13 cellular contexts compared by ENCODE assay signal in the genomic region with DNA sequence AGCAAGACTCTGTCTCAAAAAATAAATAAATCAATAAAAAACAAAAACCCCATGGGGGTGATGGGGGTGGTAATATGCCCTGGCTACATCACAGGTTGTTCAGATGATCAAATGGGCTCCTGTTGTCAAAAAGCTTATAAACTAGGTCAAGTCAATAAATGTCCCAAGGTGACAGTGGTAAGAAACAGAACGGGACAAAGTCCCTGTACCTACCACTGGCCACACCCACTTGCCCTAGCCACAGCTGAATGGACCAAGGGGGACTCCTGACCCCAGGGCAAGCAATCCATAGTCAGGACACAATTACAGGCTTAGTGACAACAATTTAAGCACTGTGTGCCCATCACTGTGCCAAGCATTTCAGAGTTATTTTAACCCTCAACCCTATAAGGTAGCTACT.
"Had no signal": no experiment of that assay in that cellular context is flagged by ENCODE, and none has a peak within 500 bp of the region (broad histone marks: within the 10 kb centered on the region; RNA-seq: fewer than 3 reads in every experiment).

No MANE protein-coding gene starts in this region.

- H3K27me3 ChIP-seq: dorsolateral prefrontal cortex, gastroesophageal sphincter, heart right ventricle, suprapubic skin had no signal

- H3K4me3 Mint-ChIP-seq: activated B cell treated with CpG ODN at 0.5 μM for 24 hours; activated CD8-positive, alpha-beta T cell treated with anti-CD3 and anti-CD28 coated beads for 36 hours; natural killer cell treated with Interleukin-12 subunit alpha and Interleukin-12 subunit beta and Interleukin-15 and Interleukin-18, amount 100 ng/mL, for 72 hours; stimulated activated naive CD8-positive, alpha-beta T cell treated with anti-CD3 and anti-CD28 coated beads, Interleukin-15, Interleukin-2, amounts not matched to agents 100 ng/mL and 50 ng/mL, for 24 hours had no signal

- DNase-seq: activated B cell treated with CpG ODN at 0.5 μM for 24 hours; activated CD4-positive, alpha-beta T cell treated with anti-CD3 and anti-CD28 coated beads for 48 hours; activated CD8-positive, alpha-beta T cell treated with anti-CD3 and anti-CD28 coated beads for 36 hours; activated naive CD4-positive, alpha-beta T cell treated with Interleukin-2 at 50 U/mL for 16 hours; aorta; cerebellar nuclear complex; erythroblast; heart right ventricle had no signal

- H3K27ac Mint-ChIP-seq: activated B cell treated with CpG ODN at 0.5 μM for 24 hours; activated CD8-positive, alpha-beta T cell treated with anti-CD3 and anti-CD28 coated beads for 36 hours; natural killer cell treated with Interleukin-12 subunit alpha and Interleukin-12 subunit beta and Interleukin-15 and Interleukin-18, amount 100 ng/mL, for 72 hours; stimulated activated naive CD8-positive, alpha-beta T cell treated with anti-CD3 and anti-CD28 coated beads, Interleukin-15, Interleukin-2, amounts not matched to agents 100 ng/mL and 50 ng/mL, for 24 hours had no signal

- ATAC-seq: activated CD8-positive, alpha-beta T cell treated with anti-CD3 and anti-CD28 coated beads for 36 hours; gastroesophageal sphincter; heart right ventricle; natural killer cell treated with Interleukin-12 subunit alpha and Interleukin-12 subunit beta and Interleukin-15 and Interleukin-18, amount 100 ng/mL, for 72 hours had no signal

- H3K27ac ChIP-seq: dorsolateral prefrontal cortex, gastroesophageal sphincter, heart right ventricle, suprapubic skin had no signal

- H3K27me3 Mint-ChIP-seq: activated B cell treated with CpG ODN at 0.5 μM for 24 hours; activated CD8-positive, alpha-beta T cell treated with anti-CD3 and anti-CD28 coated beads for 36 hours; natural killer cell treated with Interleukin-12 subunit alpha and Interleukin-12 subunit beta and Interleukin-15 and Interleukin-18, amount 100 ng/mL, for 72 hours; stimulated activated naive CD8-positive, alpha-beta T cell treated with anti-CD3 and anti-CD28 coated beads, Interleukin-15, Interleukin-2, amounts not matched to agents 100 ng/mL and 50 ng/mL, for 24 hours had no signal

- H3K4me3 ChIP-seq: dorsolateral prefrontal cortex, gastroesophageal sphincter, heart right ventricle, suprapubic skin had no signal

- H3K9me3 Mint-ChIP-seq: activated B cell treated with CpG ODN at 0.5 μM for 24 hours; activated CD8-positive, alpha-beta T cell treated with anti-CD3 and anti-CD28 coated beads for 36 hours; natural killer cell treated with Interleukin-12 subunit alpha and Interleukin-12 subunit beta and Interleukin-15 and Interleukin-18, amount 100 ng/mL, for 72 hours; stimulated activated naive CD8-positive, alpha-beta T cell treated with anti-CD3 and anti-CD28 coated beads, Interleukin-15, Interleukin-2, amounts not matched to agents 100 ng/mL and 50 ng/mL, for 24 hours had no signal

- H3K9me3 ChIP-seq: gastroesophageal sphincter, heart right ventricle, suprapubic skin had no signal
